8 cellular contexts compared by ENCODE assay signal in the genomic region with DNA sequence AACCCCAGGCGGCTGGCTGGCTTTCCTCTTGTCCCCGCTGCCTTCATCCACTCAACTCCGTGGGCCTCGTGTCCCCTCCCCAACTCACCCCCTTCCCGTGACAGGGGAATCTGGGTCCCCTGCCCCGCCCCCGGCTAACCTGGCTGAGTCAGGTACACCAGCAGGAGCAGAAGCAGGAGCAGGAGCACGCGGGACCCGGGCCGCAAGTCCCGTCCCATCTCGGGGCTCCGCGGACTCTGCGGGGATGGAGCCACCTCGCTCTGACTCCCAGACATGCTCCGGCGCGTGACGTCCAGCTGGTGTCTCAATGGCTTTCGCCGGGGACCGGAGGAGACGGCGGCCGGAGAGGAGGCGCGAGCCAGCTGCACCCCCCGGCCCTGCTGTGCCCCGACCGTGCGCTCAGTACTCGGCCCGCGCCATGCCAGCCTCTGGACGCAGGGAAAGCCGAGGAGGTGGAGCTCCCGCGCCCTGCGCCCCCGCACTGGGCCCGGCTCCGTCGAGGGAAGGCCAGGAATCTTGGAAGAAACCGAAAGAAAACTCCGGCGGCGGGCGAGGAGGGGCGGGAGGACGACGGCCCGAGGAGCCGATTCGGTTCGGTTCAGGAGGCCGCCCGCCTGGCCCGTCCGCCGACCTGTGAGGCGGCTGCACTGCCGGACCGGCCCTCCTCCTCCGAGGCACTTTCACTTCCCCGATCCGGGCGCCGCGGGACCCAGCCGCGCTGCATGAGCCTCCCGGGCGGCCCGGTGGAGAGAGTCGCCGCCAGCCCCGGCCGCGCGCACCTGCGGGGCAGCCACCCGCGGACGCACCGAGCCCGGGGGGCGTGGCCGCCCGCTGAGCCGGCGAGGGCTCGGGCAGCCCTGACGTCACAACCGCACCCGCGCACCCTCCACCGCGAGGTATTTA. TPM values are rescaled to one million over a fixed set of nuclear protein-coding genes. Genes with fewer than 3 reads are reported as not detected.
DNase-seq lines count a peak whose midpoint lies in the region; ATAC-seq and TF ChIP-seq lines count a peak whose summit lies in the region.

A gene with protein sequence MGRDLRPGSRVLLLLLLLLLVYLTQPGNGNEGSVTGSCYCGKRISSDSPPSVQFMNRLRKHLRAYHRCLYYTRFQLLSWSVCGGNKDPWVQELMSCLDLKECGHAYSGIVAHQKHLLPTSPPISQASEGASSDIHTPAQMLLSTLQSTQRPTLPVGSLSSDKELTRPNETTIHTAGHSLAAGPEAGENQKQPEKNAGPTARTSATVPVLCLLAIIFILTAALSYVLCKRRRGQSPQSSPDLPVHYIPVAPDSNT (minus strand): TSS at position 807 of the 903 bp plus-strand sequence. CDS start 589 bp downstream, at position 218.
Gene ZMYND15, plus strand, starts transcription at position 712 of the 903 bp plus-strand sequence. CDS start 716 bp downstream, outside the sequence.

- H3K4me3 ChIP-seq in NB4 (ENCODE audit: low read depth, low read length) (peak within 1 kb of the TSS; percentile 40), esophagus muscularis mucosa (peak within 1 kb of the TSS; percentile 74 to 91 (median 88))

- TF ChIP-seq CTCF in NB4 (IDR thresholded peaks at IDR 0.05; ENCODE audit: low read depth, low read length) (no peak), esophagus muscularis mucosa (IDR thresholded peaks at IDR 0.05) (no peak)

- ATAC-seq in GM18502 (IDR thresholded peaks at IDR 0.05; ENCODE audit: poor library complexity, unreplicated experiment), result peak; percentile 48

- DNase-seq in NB4 (ENCODE audit: low read depth) (peak; percentile 35), activated T-cell treated with anti-CD3 and anti-CD28 coated beads for 48 hours (ENCODE audit: low read depth) (peak; percentile 33), esophagus muscularis mucosa (ENCODE audit: extremely low spot score) (no peak), myocyte (ENCODE audit: low read depth) (peak; percentile 17), substantia nigra (lab: John Stamatoyannopoulos, UW) (peak in 26 of 49 donors; percentile 17 to 71 (median 40)), NCI-H1092 treated with DMSO at 0.1 percent for 48 hours (lab: John Stamatoyannopoulos, UW) (no peak), GF-D8 (lab: John Stamatoyannopoulos, UW) (no peak)

- TF ChIP-seq POLR2A in NB4 (IDR thresholded peaks at IDR 0.05; ENCODE audit: extremely low read depth, insufficient read length) (no peak), esophagus muscularis mucosa (IDR thresholded peaks at IDR 0.05; ENCODE audit: low read depth) (no peak)

- intact Hi-C loops in esophagus muscularis mucosa (cut with DNase I), result no loop called here

- H3K9me3 ChIP-seq in esophagus muscularis mucosa, result no peaks in the 10 kb centered on the region

- H3K27ac ChIP-seq in esophagus muscularis mucosa (replicated peaks in 1 of 4), result peak within 1 kb of the TSS; percentile 70 to 75 (median 74)
- peak within 1 kb of the TSS; percentile 69 for H3K27ac ChIP-seq in substantia nigra (ENCODE audit: low read depth, low read length, poor library complexity, severe bottlenecking)

- H3K4me1 ChIP-seq in esophagus muscularis mucosa, result peaks cover 10 to 19% (median 18%) of the 10 kb centered on the region in 4 donors

- 0% methylated on average over 44 of the region's 100 CpGs for WGBS in esophagus muscularis mucosa

- TF ChIP-seq EP300 in esophagus muscularis mucosa (IDR thresholded peaks at IDR 0.05), result no peak

- peaks cover 0 to 12% (median 2%) of the 10 kb centered on the region in 4 donors for H3K27me3 ChIP-seq in esophagus muscularis mucosa

- H3K36me3 ChIP-seq in esophagus muscularis mucosa, result no peaks in the 10 kb centered on the region

RNA-seq across cellular contexts. Expression of the first gene that starts in this region (rescaled TPM):
- 10 to 100 TPM in 2 of 4 donors, 1 to 10 TPM in 2; 5.8 to 21.7 (median 9.4) TPM for total RNA-seq in esophagus muscularis mucosa
- total RNA-seq in myocyte, result 0.57 and 1.1 TPM in 2 replicates
- 3.3 TPM for polyA plus RNA-seq in myocyte (2012)

RNA-seq across cellular contexts. Expression of gene ZMYND15, which starts in this region (rescaled TPM):
- total RNA-seq in esophagus muscularis mucosa, result under 1 TPM in 3 of 4 donors, not detected in 1; 0.23 to 0.50 (median 0.42) TPM
- 0.05 TPM in 1 of 2 replicates, not detected in the other for total RNA-seq in myocyte
- 0.08 TPM for polyA plus RNA-seq in myocyte (2012)

Comparison
In these comparisons a context has a peak if more than half of its experiments do, and no peak if none do; other contexts are left out.
1. DNase-seq: peak in NB4 (single experiment), activated T-cell treated with anti-CD3 and anti-CD28 coated beads for 48 hours (single experiment), myocyte (single experiment) and substantia nigra (26 of 49); none in esophagus muscularis mucosa (single experiment), NCI-H1092 treated with DMSO at 0.1 percent for 48 hours (single experiment) and GF-D8 (single experiment).